In the genomic region with DNA sequence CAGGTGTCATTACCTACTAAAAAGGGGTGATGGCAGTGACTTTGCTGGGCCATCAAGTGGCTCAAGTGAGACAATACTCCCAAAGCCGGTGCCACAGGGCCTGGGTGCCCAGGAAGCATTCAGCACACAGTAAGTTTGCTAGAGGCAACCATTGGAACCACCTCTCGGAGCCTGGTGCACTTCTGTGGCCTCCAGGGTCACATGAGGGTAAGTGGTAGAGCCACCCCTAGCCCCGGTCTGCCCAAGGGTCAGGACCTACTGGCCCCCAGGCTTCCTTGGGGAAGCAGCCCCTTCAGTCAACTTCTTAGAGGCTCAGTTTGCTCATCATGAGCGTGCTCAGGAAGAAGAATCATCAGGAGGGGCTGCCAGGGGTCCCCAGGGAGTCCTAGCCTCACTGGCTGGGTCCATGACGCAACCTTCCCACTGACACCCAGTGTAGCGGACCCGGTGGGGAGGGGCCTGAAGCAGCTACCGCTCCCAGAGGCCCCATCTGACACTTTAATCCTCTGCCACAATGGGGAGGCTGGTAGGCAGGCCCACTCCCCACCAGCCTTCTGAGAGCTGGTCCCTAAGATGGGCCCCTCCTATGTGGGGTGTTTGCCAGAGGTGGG, we compare ENCODE assay signal across 23 cellular contexts. TPM values are rescaled to one million over a fixed set of nuclear protein-coding genes. Genes with fewer than 3 reads are reported as not detected.
"Had no signal": no experiment of that assay in that cellular context is flagged by ENCODE, and none has a peak within 500 bp of the region (broad histone marks: within the 10 kb centered on the region; RNA-seq: fewer than 3 reads in every experiment).

No MANE protein-coding gene starts in this region.

- H3K4me2 ChIP-seq: KMS-11 had no signal

- H3K4me1 ChIP-seq: Peyer's patch, SJSA1 had no signal

- H3K4me1 Mint-ChIP-seq: activated B cell treated with CpG ODN at 0.5 μM for 24 hours; activated CD4-positive, alpha-beta T cell treated with anti-CD3 and anti-CD28 coated beads, Interleukin-2, amount 10 ng/mL, durations not matched to agents 7 days and 5 days; activated naive CD8-positive, alpha-beta T cell treated with anti-CD3 and anti-CD28 coated beads, Interleukin-2, amount 50 U/mL, for 24 hours had no signal

- H3K4me3 Mint-ChIP-seq: activated B cell treated with CpG ODN at 0.5 μM for 24 hours; activated CD4-positive, alpha-beta memory T cell treated with anti-CD3 and anti-CD28 coated beads for 36 hours; activated CD4-positive, alpha-beta T cell treated with anti-CD3 and anti-CD28 coated beads, Interleukin-2, amount 10 ng/mL, durations not matched to agents 7 days and 5 days; activated naive CD8-positive, alpha-beta T cell treated with anti-CD3 and anti-CD28 coated beads, Interleukin-2, amount 50 U/mL, for 24 hours; activated T-cell treated with anti-CD3 and anti-CD28 coated beads, Interleukin-2, amount 50 U/mL, for 4 hours; brain; T-helper 1 cell treated with Interleukin-12 subunit alpha and Interleukin-12 subunit beta and Interleukin-4 antibody, amounts not matched to agents 30 μg/mL and 1 μg/mL, for 36 hours had no signal

- H3K4me3 ChIP-seq: Peyer's patch, SJSA1 had no signal

- H3K27ac Mint-ChIP-seq: activated B cell treated with CpG ODN at 0.5 μM for 24 hours; activated CD4-positive, alpha-beta memory T cell treated with anti-CD3 and anti-CD28 coated beads for 36 hours; activated CD4-positive, alpha-beta T cell treated with anti-CD3 and anti-CD28 coated beads, Interleukin-2, amount 10 ng/mL, durations not matched to agents 7 days and 5 days; activated naive CD8-positive, alpha-beta T cell treated with anti-CD3 and anti-CD28 coated beads, Interleukin-2, amount 50 U/mL, for 24 hours; T-helper 1 cell treated with Interleukin-12 subunit alpha and Interleukin-12 subunit beta and Interleukin-4 antibody, amounts not matched to agents 30 μg/mL and 1 μg/mL, for 36 hours had no signal

- H3K36me3 Mint-ChIP-seq: activated naive CD4-positive, alpha-beta T cell treated with anti-CD3 and anti-CD28 coated beads, Interleukin-2, amount 50 U/mL, for 72 hours had no signal

- H3K9me3 ChIP-seq: Peyer's patch, SJSA1 had no signal

- H3K27me3 ChIP-seq: Peyer's patch, SJSA1 had no signal

- H3K27ac ChIP-seq: KMS-11, Peyer's patch, SJSA1 had no signal

- H3K9ac ChIP-seq: KMS-11 had no signal

- ATAC-seq: activated naive CD4-positive, alpha-beta T cell treated with anti-CD3 and anti-CD28 coated beads, Interleukin-2, amount 50 U/mL, for 72 hours; activated naive CD8-positive, alpha-beta T cell treated with anti-CD3 and anti-CD28 coated beads, Interleukin-2, amount 50 U/mL, for 24 hours; activated T-cell treated with anti-CD3 and anti-CD28 coated beads, Interleukin-2, amount 50 U/mL, for 4 hours had no signal

- H3K9me3 Mint-ChIP-seq: activated B cell treated with CpG ODN at 0.5 μM for 24 hours; activated CD4-positive, alpha-beta memory T cell treated with anti-CD3 and anti-CD28 coated beads for 36 hours; activated CD4-positive, alpha-beta T cell treated with anti-CD3 and anti-CD28 coated beads, Interleukin-2, amount 10 ng/mL, durations not matched to agents 7 days and 5 days; activated naive CD4-positive, alpha-beta T cell treated with anti-CD3 and anti-CD28 coated beads, Interleukin-2, amount 50 U/mL, for 72 hours; activated naive CD8-positive, alpha-beta T cell treated with anti-CD3 and anti-CD28 coated beads, Interleukin-2, amount 50 U/mL, for 24 hours; activated T-cell treated with anti-CD3 and anti-CD28 coated beads, Interleukin-2, amount 50 U/mL, for 4 hours; brain; T-helper 1 cell treated with Interleukin-12 subunit alpha and Interleukin-12 subunit beta and Interleukin-4 antibody, amounts not matched to agents 30 μg/mL and 1 μg/mL, for 36 hours had no signal

- DNase-seq: activated B cell treated with CpG ODN at 0.5 μM for 24 hours; activated CD4-positive, alpha-beta memory T cell treated with anti-CD3 and anti-CD28 coated beads for 36 hours; activated CD4-positive, alpha-beta T cell treated with anti-CD3 and anti-CD28 coated beads, Interleukin-2, amount 10 ng/mL, durations not matched to agents 7 days and 5 days; activated CD8-positive, alpha-beta memory T cell treated with anti-CD3 and anti-CD28 coated beads for 24 hours; activated effector memory CD4-positive, alpha-beta T cell treated with anti-CD3 and anti-CD28 coated beads, Interleukin-2, amount 50 U/mL, for 16 hours; activated naive CD4-positive, alpha-beta T cell treated with Interleukin-2 at 50 U/mL for 16 hours; activated naive CD8-positive, alpha-beta T cell treated with anti-CD3 and anti-CD28 coated beads, Interleukin-2, amount 50 U/mL, for 24 hours; activated T-cell treated with anti-CD3 and anti-CD28 coated beads, Interleukin-2, amount 50 U/mL, for 4 hours; amniotic stem cell; NCI-H1105; NCI-H1436; NCI-H1694 treated with DMSO at 0.1 percent for 48 hours; NCI-H2029 treated with DMSO at 0.1 percent for 48 hours; NCI-H345; NCI-H510A; NCI-H526 treated with DMSO at 0.1 percent for 48 hours; Peyer's patch; SHP77 had no signal

RNA-seq across cellular contexts. Expression of gene RASL10A, which starts 17.5 kb away (rescaled TPM):
- total RNA-seq: SJSA1 had no signal

RNA-seq across cellular contexts. Expression of gene GAS2L1, which starts 26.5 kb away (rescaled TPM):
- total RNA-seq: activated B cell treated with CpG ODN at 0.5 μM for 24 hours had no signal
